ENCODE assay signal across 1 cellular context in the genomic region with DNA sequence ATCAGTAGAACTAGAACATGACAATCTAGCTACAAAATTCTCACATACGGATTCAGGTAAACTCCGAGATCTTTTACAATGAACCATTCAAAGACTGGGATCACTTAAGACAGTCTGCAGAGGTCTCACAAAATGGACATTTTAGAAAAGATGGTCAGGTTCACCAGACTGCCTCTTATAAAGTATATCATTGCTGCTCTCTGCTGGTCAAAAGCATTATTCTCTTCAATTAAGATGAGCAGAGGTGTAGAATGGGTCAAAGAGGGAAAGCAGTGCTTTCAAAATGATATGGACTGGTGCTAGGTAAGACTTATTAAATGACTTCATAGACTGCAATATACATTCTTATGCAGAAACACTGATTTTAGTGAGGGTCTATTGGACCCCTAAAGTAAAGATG.
TF ChIP-seq lines count a peak whose summit lies in the region.

No MANE protein-coding gene starts in this region.

TF ChIP-seq in WTC11, 78 proteins besides CTCF, POLR2A, EP300 and RAD21 (continued from another document):
- TF ChIP-seq, protein P1, sequence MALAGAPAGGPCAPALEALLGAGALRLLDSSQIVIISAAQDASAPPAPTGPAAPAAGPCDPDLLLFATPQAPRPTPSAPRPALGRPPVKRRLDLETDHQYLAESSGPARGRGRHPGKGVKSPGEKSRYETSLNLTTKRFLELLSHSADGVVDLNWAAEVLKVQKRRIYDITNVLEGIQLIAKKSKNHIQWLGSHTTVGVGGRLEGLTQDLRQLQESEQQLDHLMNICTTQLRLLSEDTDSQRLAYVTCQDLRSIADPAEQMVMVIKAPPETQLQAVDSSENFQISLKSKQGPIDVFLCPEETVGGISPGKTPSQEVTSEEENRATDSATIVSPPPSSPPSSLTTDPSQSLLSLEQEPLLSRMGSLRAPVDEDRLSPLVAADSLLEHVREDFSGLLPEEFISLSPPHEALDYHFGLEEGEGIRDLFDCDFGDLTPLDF (CRISPR knock-in tag; IDR thresholded peaks at IDR 0.05), result no peak
